8 cellular contexts compared by ENCODE assay signal in the genomic region with DNA sequence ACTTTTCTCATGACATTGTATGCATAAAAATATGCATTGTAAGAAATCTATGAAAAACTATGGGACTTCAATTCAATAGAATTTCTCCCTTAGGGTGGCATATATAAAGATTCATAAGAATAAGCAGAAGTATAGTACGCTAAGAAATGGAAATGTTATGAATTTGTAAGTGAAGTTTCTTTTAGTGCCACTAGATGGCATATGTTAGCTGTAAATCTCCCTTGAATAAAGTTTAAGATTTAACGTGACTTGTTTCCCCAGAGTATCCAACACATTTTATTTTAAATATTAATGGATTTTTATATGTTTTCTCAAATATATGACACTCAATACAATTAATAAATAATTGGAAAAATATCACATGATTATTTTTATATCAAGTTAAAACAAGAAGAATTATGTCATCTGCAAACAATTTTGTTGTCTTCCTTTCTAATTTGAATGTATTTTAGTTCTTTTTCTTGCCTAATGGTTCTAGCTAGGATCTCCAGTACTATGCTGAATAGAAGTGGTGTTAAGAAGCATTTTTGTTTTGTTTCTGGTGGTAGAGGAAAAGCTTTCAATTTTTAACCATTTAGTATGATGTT.
DNase-seq lines count a peak whose midpoint lies in the region; ATAC-seq and TF ChIP-seq lines count a peak whose summit lies in the region.

No MANE protein-coding gene starts in this region.

- H3K27me3 ChIP-seq in neutrophil = no peaks in the 10 kb centered on the region

- H3K36me3 ChIP-seq in neutrophil = no peaks in the 10 kb centered on the region

- ATAC-seq in GM21737 (IDR thresholded peaks at IDR 0.05; ENCODE audit: unreplicated experiment) = peak; percentile 55

- TF ChIP-seq CTCF in neutrophil (IDR thresholded peaks at IDR 0.05) (peak; percentile 65), lower leg skin (IDR thresholded peaks at IDR 0.05) (no peak)

- 3 to 4% methylated on average over 2 of the region's 2 CpGs for WGBS in lower leg skin, 2 donors

- no peaks in the 10 kb centered on the region for H3K9me3 ChIP-seq in neutrophil

- intact Hi-C loops in lower leg skin (cut with DNase I; ENCODE audit: low total_unique reads) = no loop called here

- H3K4me3 ChIP-seq in neutrophil (ENCODE audit: low read depth in 1 of 2, low read length in 1 of 2) (no peak overlapping the region), lower leg skin (ENCODE audit: low read depth, poor library complexity, severe bottlenecking) (no peak overlapping the region)

- TF ChIP-seq POLR2A in lower leg skin (IDR thresholded peaks at IDR 0.05) = no peak

- peaks cover 25 to 37% of the 10 kb centered on the region in 2 experiments for H3K4me1 ChIP-seq in neutrophil (ENCODE audit: control insufficient read depth in 1 of 2, insufficient read depth in 1 of 2, low read depth in 1 of 2, low read length in 1 of 2)

- peak; percentile 48 for DNase-seq in DMS114 treated with DMSO at 0.1 percent for 48 hours (lab: John Stamatoyannopoulos, UW; ENCODE audit: unreplicated experiment)
- DNase-seq in NCI-H345 (lab: John Stamatoyannopoulos, UW) = peak; percentile 31
- DNase-seq in cerebellum (ENCODE audit: low spot score) = peak; percentile 32
- no peak for DNase-seq in lower leg skin (ENCODE audit: low spot score in 2 of 2)
- DNase-seq in activated naive CD4-positive, alpha-beta T cell treated with Interleukin-2 at 50 U/mL for 16 hours = no peak
- DNase-seq in NCI-H1930 (lab: John Stamatoyannopoulos, UW) = no peak

- H3K27ac ChIP-seq in neutrophil = no peak overlapping the region

Comparison
In these comparisons a context has a peak if more than half of its experiments do, and no peak if none do; other contexts are left out.
1. DNase-seq: peak in DMS114 treated with DMSO at 0.1 percent for 48 hours (single experiment), NCI-H345 (single experiment) and cerebellum (single experiment); none in lower leg skin (0 of 2), activated naive CD4-positive, alpha-beta T cell treated with Interleukin-2 at 50 U/mL for 16 hours (single experiment) and NCI-H1930 (0 of 2).